1 cellular context compared by ENCODE assay signal in genomic region chr4:145538636-145539035, GRCh38.
TF ChIP-seq lines count a peak whose summit lies in the region.

No MANE protein-coding gene starts in this region.

TF ChIP-seq in GM23338, 12 proteins besides CTCF, POLR2A, EP300 and RAD21 (continued from another document):
- TF ChIP-seq, protein P1, sequence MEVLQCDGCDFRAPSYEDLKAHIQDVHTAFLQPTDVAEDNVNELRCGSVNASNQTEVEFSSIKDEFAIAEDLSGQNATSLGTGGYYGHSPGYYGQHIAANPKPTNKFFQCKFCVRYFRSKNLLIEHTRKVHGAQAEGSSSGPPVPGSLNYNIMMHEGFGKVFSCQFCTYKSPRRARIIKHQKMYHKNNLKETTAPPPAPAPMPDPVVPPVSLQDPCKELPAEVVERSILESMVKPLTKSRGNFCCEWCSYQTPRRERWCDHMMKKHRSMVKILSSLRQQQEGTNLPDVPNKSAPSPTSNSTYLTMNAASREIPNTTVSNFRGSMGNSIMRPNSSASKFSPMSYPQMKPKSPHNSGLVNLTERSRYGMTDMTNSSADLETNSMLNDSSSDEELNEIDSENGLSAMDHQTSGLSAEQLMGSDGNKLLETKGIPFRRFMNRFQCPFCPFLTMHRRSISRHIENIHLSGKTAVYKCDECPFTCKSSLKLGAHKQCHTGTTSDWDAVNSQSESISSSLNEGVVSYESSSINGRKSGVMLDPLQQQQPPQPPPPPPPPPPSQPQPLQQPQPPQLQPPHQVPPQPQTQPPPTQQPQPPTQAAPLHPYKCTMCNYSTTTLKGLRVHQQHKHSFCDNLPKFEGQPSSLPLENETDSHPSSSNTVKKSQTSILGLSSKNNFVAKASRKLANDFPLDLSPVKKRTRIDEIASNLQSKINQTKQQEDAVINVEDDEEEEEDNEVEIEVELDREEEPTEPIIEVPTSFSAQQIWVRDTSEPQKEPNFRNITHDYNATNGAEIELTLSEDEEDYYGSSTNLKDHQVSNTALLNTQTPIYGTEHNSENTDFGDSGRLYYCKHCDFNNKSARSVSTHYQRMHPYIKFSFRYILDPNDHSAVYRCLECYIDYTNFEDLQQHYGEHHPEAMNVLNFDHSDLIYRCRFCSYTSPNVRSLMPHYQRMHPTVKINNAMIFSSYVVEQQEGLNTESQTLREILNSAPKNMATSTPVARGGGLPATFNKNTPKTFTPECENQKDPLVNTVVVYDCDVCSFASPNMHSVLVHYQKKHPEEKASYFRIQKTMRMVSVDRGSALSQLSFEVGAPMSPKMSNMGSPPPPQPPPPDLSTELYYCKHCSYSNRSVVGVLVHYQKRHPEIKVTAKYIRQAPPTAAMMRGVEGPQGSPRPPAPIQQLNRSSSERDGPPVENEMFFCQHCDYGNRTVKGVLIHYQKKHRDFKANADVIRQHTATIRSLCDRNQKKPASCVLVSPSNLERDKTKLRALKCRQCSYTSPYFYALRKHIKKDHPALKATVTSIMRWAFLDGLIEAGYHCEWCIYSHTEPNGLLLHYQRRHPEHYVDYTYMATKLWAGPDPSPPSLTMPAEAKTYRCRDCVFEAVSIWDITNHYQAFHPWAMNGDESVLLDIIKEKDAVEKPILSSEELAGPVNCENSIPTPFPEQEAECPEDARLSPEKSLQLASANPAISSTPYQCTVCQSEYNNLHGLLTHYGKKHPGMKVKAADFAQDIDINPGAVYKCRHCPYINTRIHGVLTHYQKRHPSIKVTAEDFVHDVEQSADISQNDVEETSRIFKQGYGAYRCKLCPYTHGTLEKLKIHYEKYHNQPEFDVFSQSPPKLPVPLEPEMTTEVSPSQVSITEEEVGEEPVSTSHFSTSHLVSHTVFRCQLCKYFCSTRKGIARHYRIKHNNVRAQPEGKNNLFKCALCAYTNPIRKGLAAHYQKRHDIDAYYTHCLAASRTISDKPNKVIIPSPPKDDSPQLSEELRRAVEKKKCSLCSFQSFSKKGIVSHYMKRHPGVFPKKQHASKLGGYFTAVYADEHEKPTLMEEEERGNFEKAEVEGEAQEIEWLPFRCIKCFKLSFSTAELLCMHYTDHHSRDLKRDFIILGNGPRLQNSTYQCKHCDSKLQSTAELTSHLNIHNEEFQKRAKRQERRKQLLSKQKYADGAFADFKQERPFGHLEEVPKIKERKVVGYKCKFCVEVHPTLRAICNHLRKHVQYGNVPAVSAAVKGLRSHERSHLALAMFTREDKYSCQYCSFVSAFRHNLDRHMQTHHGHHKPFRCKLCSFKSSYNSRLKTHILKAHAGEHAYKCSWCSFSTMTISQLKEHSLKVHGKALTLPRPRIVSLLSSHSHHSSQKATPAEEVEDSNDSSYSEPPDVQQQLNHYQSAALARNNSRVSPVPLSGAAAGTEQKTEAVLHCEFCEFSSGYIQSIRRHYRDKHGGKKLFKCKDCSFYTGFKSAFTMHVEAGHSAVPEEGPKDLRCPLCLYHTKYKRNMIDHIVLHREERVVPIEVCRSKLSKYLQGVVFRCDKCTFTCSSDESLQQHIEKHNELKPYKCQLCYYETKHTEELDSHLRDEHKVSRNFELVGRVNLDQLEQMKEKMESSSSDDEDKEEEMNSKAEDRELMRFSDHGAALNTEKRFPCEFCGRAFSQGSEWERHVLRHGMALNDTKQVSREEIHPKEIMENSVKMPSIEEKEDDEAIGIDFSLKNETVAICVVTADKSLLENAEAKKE (CRISPR knock-in tag; IDR thresholded peaks at IDR 0.05): no peak
- TF ChIP-seq EZH2phosphoT487 (IDR thresholded peaks at IDR 0.05; ENCODE audit: unreplicated experiment) (no peak), CREB1 (CRISPR knock-in tag; IDR thresholded peaks at IDR 0.05; ENCODE audit: low read depth) (no peak), JUNB (IDR thresholded peaks at IDR 0.05; ENCODE audit: unreplicated experiment) (no peak)
